ENCODE assay signal across 14 cellular contexts in genomic region chr7:12951397-12951801, GRCh38.
A peak's percentile ranks its signal among the peaks of the same experiment; 100 is the strongest.
DNase-seq lines count a peak whose midpoint lies in the region; ATAC-seq, FAIRE-seq and TF ChIP-seq lines count a peak whose summit lies in the region.
"Had no signal": no experiment of that assay in that cellular context is flagged by ENCODE, and none has a peak within 500 bp of the region (broad histone marks: within the 10 kb centered on the region; RNA-seq: fewer than 3 reads in every experiment).

No MANE protein-coding gene starts in this region.

- in situ Hi-C loops in mammary epithelial cell (cut with MboI; ENCODE audit: low sequenced_read_pairs in 2 of 2), result no loop called here
- in situ Hi-C loops in KBM-7 (cut with MboI; ENCODE audit: low pct_unique_long_range_greater_than_20kb, low sequenced_read_pairs), result no loop called here

- H3K9me3 ChIP-seq in mammary epithelial cell (replicated peaks; ENCODE audit: insufficient read depth, low read length), result no peaks in the 10 kb centered on the region
- H3K9me3 ChIP-seq: BLaER1 treated with 17β-estradiol and CSF1 and Interleukin-3, amounts not matched to agents 10 nM and 100 nM; spleen had no signal

- no peak overlapping the region for H3K27ac ChIP-seq in mammary epithelial cell (ENCODE audit: insufficient read depth, low read depth, low read length)
- H3K27ac ChIP-seq: BLaER1 treated with 17β-estradiol and CSF1 and Interleukin-3, amounts not matched to agents 10 nM and 100 nM; spleen had no signal

- no peaks in the 10 kb centered on the region for H3K27me3 ChIP-seq in mammary epithelial cell (ENCODE audit: insufficient read depth, low read length)
- no peaks in the 10 kb centered on the region for H3K27me3 ChIP-seq in H7 (ENCODE audit: control insufficient read depth, insufficient read depth, low read length)
- H3K27me3 ChIP-seq: BLaER1 treated with 17β-estradiol and CSF1 and Interleukin-3, amounts not matched to agents 10 nM and 100 nM; spleen had no signal

- intact Hi-C loops in mammary epithelial cell (cut with micrococcal nuclease) (no loop called here), left colon (cut with DNase I, micrococcal nuclease) (no loop called here)

- no peaks in the 10 kb centered on the region for H3K36me3 ChIP-seq in mammary epithelial cell (ENCODE audit: insufficient read depth, low read length)
- H3K36me3 ChIP-seq in H7 (replicated peaks; ENCODE audit: control insufficient read depth, insufficient read depth, low read length), result no peaks in the 10 kb centered on the region
- H3K36me3 ChIP-seq: BLaER1 treated with 17β-estradiol and CSF1 and Interleukin-3, amounts not matched to agents 10 nM and 100 nM; spleen had no signal

- no TSS peak for BruUV-seq in mammary epithelial cell (replicated peaks; lab: Mats Ljungman, UMichigan)

- H3K4me3 ChIP-seq in mammary epithelial cell (replicated peaks in 1 of 3; ENCODE audit: insufficient read depth in 1 of 3, low read depth in 2 of 3, low read length in 3 of 3) (no peak overlapping the region), H7 (ENCODE audit: insufficient read depth, low read depth, low read length) (no peak overlapping the region)
- H3K4me3 ChIP-seq: BLaER1 treated with 17β-estradiol and CSF1 and Interleukin-3, amounts not matched to agents 10 nM and 100 nM; spleen had no signal

- no peak for TF ChIP-seq CTCF in AG09319 (IDR thresholded peaks at IDR 0.05; ENCODE audit: low read depth, low read length)
- TF ChIP-seq CTCF in mammary epithelial cell (conservative IDR thresholded peaks at IDR 0.05 in 1 of 2, IDR thresholded peaks at IDR 0.05 in 1 of 2; ENCODE audit: extremely low read depth in 1 of 2, insufficient read depth in 1 of 2, low read depth in 1 of 2, low read length in 2 of 2), result no peak

- H2AFZ ChIP-seq in mammary epithelial cell (ENCODE audit: low read depth, low read length), result no peak overlapping the region

- 38% methylated on average over 5 of the region's 6 CpGs for WGBS in mammary epithelial cell (ENCODE audit: low coverage, missing lambda C conversion rate)

- no peak overlapping the region for H3K4me2 ChIP-seq in mammary epithelial cell (ENCODE audit: insufficient read depth, low read depth, low read length)
- H3K4me2 ChIP-seq: BLaER1 treated with 17β-estradiol and CSF1 and Interleukin-3, amounts not matched to agents 10 nM and 100 nM had no signal

- H4K20me1 ChIP-seq in mammary epithelial cell (ENCODE audit: insufficient read depth, low read length), result no peaks in the 10 kb centered on the region
- H4K20me1 ChIP-seq: BLaER1 treated with 17β-estradiol and CSF1 and Interleukin-3, amounts not matched to agents 10 nM and 100 nM had no signal

- CTCF ChIA-PET in mammary epithelial cell (lab: Charles Lee; ENCODE audit: low non-redundant PET), result no interaction called here

- H3K9ac ChIP-seq in mammary epithelial cell (ENCODE audit: insufficient read depth, low read length), result no peak overlapping the region
- H3K9ac ChIP-seq: BLaER1 treated with 17β-estradiol and CSF1 and Interleukin-3, amounts not matched to agents 10 nM and 100 nM had no signal

- dilution Hi-C loops in mammary epithelial cell (cut with HindIII; ENCODE audit: low sequenced_read_pairs), result no loop called here

- FAIRE-seq in HTR-8/SVneo (lab: Jason Lieb, UNC), result no peak
- FAIRE-seq: GM12892 had no signal

- peaks cover 17% of the 10 kb centered on the region for H3K4me1 ChIP-seq in mammary epithelial cell (ENCODE audit: insufficient read depth, low read length)
- H3K4me1 ChIP-seq: BLaER1 treated with 17β-estradiol and CSF1 and Interleukin-3, amounts not matched to agents 10 nM and 100 nM; spleen had no signal

- DNase-seq in AG09319 (ENCODE audit: extremely low read depth, low read depth) (peak; percentile 11), HTR-8/SVneo (ENCODE audit: insufficient read length, low spot score) (peak; percentile 62), mammary epithelial cell (peak; percentile 79), left colon (no peak), NCI-H2029 treated with DMSO at 0.1 percent for 48 hours (lab: John Stamatoyannopoulos, UW) (no peak), KBM-7 (no peak), NCI-H1417 (lab: John Stamatoyannopoulos, UW) (no peak), H7 (no peak)
- DNase-seq: activated CD8-positive, alpha-beta memory T cell treated with anti-CD3 and anti-CD28 coated beads, Interleukin-2, amount 10 ng/mL, durations not matched to agents 7 days and 5 days; anterior cingulate cortex; NCI-H69; spleen had no signal

- no peaks in the 10 kb centered on the region for H3K79me2 ChIP-seq in mammary epithelial cell (ENCODE audit: insufficient read depth, low read length)

- ATAC-seq in left colon, result peak; percentile 52
- ATAC-seq: activated CD8-positive, alpha-beta memory T cell treated with anti-CD3 and anti-CD28 coated beads, Interleukin-2, amount 10 ng/mL, durations not matched to agents 7 days and 5 days had no signal

Comparison
In these comparisons a context has a peak if more than half of its experiments do, and no peak if none do; other contexts are left out.
1. DNase-seq: peak in AG09319 (single experiment), HTR-8/SVneo (single experiment) and mammary epithelial cell (single experiment); none in left colon (0 of 2), NCI-H2029 treated with DMSO at 0.1 percent for 48 hours (single experiment), KBM-7 (single experiment), NCI-H1417 (0 of 3) and H7 (single experiment).